ENCODE assay signal across 21 cellular contexts in the genomic region with DNA sequence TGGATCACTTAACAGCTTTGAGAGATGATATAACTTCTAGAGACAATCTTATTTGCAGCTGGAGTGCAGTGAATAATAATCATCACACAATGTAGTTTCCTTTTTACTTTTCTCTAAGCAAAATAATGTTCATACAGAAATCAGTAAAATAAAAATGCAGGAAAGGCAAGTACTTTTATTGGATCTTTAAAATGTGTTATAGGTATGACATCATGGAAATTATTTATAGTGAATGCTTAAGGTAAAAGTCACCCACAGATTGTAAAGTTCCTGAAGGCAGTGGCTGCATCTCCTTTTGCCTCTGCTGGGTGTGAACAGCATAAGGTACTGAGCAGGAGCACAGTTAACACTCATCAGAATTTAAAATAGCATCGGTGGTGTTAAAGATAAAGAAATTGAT.
"Had no signal": no experiment of that assay in that cellular context is flagged by ENCODE, and none has a peak within 500 bp of the region (broad histone marks: within the 10 kb centered on the region; RNA-seq: fewer than 3 reads in every experiment).

No MANE protein-coding gene starts in this region.

- H3K9me3 ChIP-seq: colonic mucosa, esophagus squamous epithelium, gastroesophageal sphincter, heart right ventricle, left lung, lower lobe of right lung had no signal

- H3K27ac Mint-ChIP-seq: dendritic cell treated with granulocyte-macrophage colony-stimulating factor and Interleukin-4, amounts not matched to agents 40 ng/mL and 50 ng/mL, for 4 days; effector memory CD8-positive, alpha-beta T cell; endodermal cell; mesothelial cell of epicardium had no signal

- H3K4me3 ChIP-seq: colonic mucosa, esophagus squamous epithelium, gastroesophageal sphincter, heart right ventricle, left lung, lower lobe of right lung had no signal

- DNase-seq: colonic mucosa; cortex of kidney; effector CD8-positive, alpha-beta T cell; effector memory CD8-positive, alpha-beta T cell; endodermal cell; erythroblast; esophagus squamous epithelium; foreskin keratinocyte; head of caudate nucleus; heart right ventricle; hippocampal formation; left cardiac atrium; left lung; left ventricle myocardium superior; lower lobe of right lung; mesenchymal stem cell had no signal

- H3K4me3 Mint-ChIP-seq: dendritic cell treated with granulocyte-macrophage colony-stimulating factor and Interleukin-4, amounts not matched to agents 40 ng/mL and 50 ng/mL, for 4 days; effector memory CD8-positive, alpha-beta T cell; endodermal cell; mesothelial cell of epicardium had no signal

- H3K27ac ChIP-seq: colonic mucosa, epithelial cell of prostate, esophagus squamous epithelium, foreskin keratinocyte, gastroesophageal sphincter, heart right ventricle, left lung, lower lobe of right lung had no signal

- H3K4me1 ChIP-seq: colonic mucosa, esophagus squamous epithelium, foreskin keratinocyte, gastroesophageal sphincter, heart right ventricle, left lung, lower lobe of right lung had no signal

- H3K27me3 Mint-ChIP-seq: dendritic cell treated with granulocyte-macrophage colony-stimulating factor and Interleukin-4, amounts not matched to agents 40 ng/mL and 50 ng/mL, for 4 days; effector memory CD8-positive, alpha-beta T cell had no signal

- ATAC-seq: effector memory CD8-positive, alpha-beta T cell; esophagus mucosa; foreskin keratinocyte; gastroesophageal sphincter; left lung; left ventricle myocardium superior; lower lobe of right lung had no signal

- H3K9me3 Mint-ChIP-seq: dendritic cell treated with granulocyte-macrophage colony-stimulating factor and Interleukin-4, amounts not matched to agents 40 ng/mL and 50 ng/mL, for 4 days; effector memory CD8-positive, alpha-beta T cell; endodermal cell; mesothelial cell of epicardium had no signal

- H3K36me3 ChIP-seq: colonic mucosa, esophagus squamous epithelium had no signal
